ENCODE assay signal across 17 cellular contexts in the genomic region with DNA sequence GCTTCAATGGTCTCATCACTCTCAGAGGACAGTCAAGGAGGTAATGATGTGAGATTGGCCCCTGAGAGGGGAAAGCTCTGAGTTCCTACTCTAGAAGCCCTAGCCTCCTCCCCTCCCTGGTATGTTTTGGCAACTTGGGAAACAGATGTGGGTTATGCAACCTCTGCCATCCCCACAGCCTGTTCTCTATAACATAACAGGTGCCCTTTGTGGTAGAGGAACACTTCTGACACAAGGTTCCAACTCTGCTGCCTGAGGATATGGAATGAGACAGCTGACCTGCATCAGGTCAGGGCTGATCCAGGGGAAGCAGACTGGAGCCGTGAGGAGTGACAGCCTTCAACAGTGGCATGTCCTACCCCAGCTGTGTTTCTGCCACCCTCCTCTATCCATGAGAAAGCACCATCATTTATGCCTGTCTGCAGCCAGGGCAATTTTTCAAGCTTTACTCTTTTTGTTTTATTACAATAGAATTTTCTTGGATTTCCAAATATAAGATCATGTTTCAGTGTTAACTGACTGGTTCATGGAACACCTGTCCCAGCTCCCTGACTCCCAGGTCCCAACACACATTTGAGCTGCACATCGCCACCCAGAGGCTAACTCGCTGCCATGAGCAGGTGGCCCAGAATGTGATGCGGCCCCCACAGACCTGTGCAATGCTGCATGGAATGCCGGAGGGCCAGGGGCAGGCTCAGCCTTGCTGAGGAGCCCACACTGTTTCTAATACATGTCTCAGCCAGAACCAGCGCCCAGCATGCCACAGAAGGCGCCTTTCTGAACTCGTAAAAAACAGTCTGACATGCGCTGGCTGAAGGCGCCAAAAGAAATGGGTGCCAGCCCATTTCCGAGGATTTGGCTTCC.
DNase-seq lines count a peak whose midpoint lies in the region; ATAC-seq and TF ChIP-seq lines count a peak whose summit lies in the region.
"Had no signal": no experiment of that assay in that cellular context is flagged by ENCODE, and none has a peak within 500 bp of the region (broad histone marks: within the 10 kb centered on the region; RNA-seq: fewer than 3 reads in every experiment).

No MANE protein-coding gene starts in this region.

- peak; percentile 73 for ATAC-seq in foreskin keratinocyte
- ATAC-seq in GM21529 (IDR thresholded peaks at IDR 0.05; ENCODE audit: unreplicated experiment): no peak
- no peak for ATAC-seq in GM21723 (IDR thresholded peaks at IDR 0.05; ENCODE audit: unreplicated experiment)

- BruUV-seq in OCI-LY7 (replicated peaks; lab: Mats Ljungman, UMichigan): no TSS peak

- H3K4me1 ChIP-seq in OCI-LY7 (ENCODE audit: insufficient read depth, low read length, poor library complexity, severe bottlenecking) (peaks cover 25% of the 10 kb centered on the region), foreskin keratinocyte (peaks cover 10% of the 10 kb centered on the region)

- H3K27me3 ChIP-seq in foreskin keratinocyte: no peaks in the 10 kb centered on the region

- DNase-seq in NCI-H2171 treated with DMSO at 0.1 percent for 48 hours (lab: John Stamatoyannopoulos, UW) (peak; percentile 3), NCI-H2171 (lab: John Stamatoyannopoulos, UW) (no peak), OCI-LY7 (ENCODE audit: low spot score) (peak; percentile 32), foreskin keratinocyte (peak; percentile 75 to 78), retinal pigment epithelial cell (ENCODE audit: low read depth) (no peak), cerebellum (ENCODE audit: low spot score) (no peak)
- DNase-seq: activated B cell treated with CpG ODN at 0.5 μM for 24 hours; activated CD8-positive, alpha-beta memory T cell treated with anti-CD3 and anti-CD28 coated beads, Interleukin-2, amount 50 U/mL, for 4 hours; anterior cingulate cortex; CD4-positive, CD25-positive, alpha-beta regulatory T cell; cerebellar nuclear complex; NCI-H2029; NCI-H82; nephron progenitor cell; T-helper 1 cell had no signal

- TF ChIP-seq CTCF in OCI-LY7 (conservative IDR thresholded peaks at IDR 0.05; ENCODE audit: low read length): peak; percentile 74
- peak; percentile 75 for TF ChIP-seq CTCF in foreskin keratinocyte (conservative IDR thresholded peaks at IDR 0.05)
- peak; percentile 30 for TF ChIP-seq CTCF in retinal pigment epithelial cell (conservative IDR thresholded peaks at IDR 0.05; ENCODE audit: low read depth, low read length)

- H3K79me2 ChIP-seq in OCI-LY7 (ENCODE audit: insufficient read depth, low read depth, low read length): no peaks in the 10 kb centered on the region

- H3K9me3 ChIP-seq in OCI-LY7 (ENCODE audit: low read length): no peaks in the 10 kb centered on the region

- H3K9me2 ChIP-seq in OCI-LY7 (ENCODE audit: insufficient read depth, low read length): no peaks in the 10 kb centered on the region

- no peak overlapping the region for H2AFZ ChIP-seq in OCI-LY7 (ENCODE audit: low read length)

- H3K4me3 ChIP-seq in OCI-LY7 (ENCODE audit: low read depth, low read length, poor library complexity, severe bottlenecking) (no peak overlapping the region), retinal pigment epithelial cell (ENCODE audit: low read length) (no peak overlapping the region)

- intact Hi-C loops in OCI-LY7 (cut with micrococcal nuclease; ENCODE audit: unreplicated experiment): no loop called here

- H3K27ac ChIP-seq in OCI-LY7 (ENCODE audit: low read depth, low read length, poor library complexity, severe bottlenecking): no peak overlapping the region
- no peak overlapping the region for H3K27ac ChIP-seq in foreskin keratinocyte

- H4K20me1 ChIP-seq in OCI-LY7 (ENCODE audit: insufficient read depth, low read length): no peaks in the 10 kb centered on the region

- CTCF ChIA-PET in OCI-LY7 (lab: Charles Lee; ENCODE audit: unreplicated experiment): interaction anchor here (0.6 kb wide), 1 partner anchor 223 kb away, joined by 3 read pairs; no protein-coding TSS in a partner anchor

- H3K4me2 ChIP-seq in OCI-LY7 (ENCODE audit: low read length): no peak overlapping the region

- H3K36me3 ChIP-seq in OCI-LY7 (ENCODE audit: insufficient read depth, low read length): no peaks in the 10 kb centered on the region

- POLR2A ChIA-PET in OCI-LY7 (lab: Charles Lee): interaction anchor here (1.6 kb wide), 1 partner anchor 10 kb away, joined by 4 read pairs; no protein-coding TSS in a partner anchor

Comparison
In these comparisons a context has a peak if more than half of its experiments do, and no peak if none do; other contexts are left out.
1. DNase-seq: peak in NCI-H2171 treated with DMSO at 0.1 percent for 48 hours (single experiment), OCI-LY7 (single experiment) and foreskin keratinocyte (2 of 2); none in NCI-H2171 (single experiment), retinal pigment epithelial cell (single experiment) and cerebellum (single experiment).
2. Peak in every context shown above with its lines, with median percentiles within 50 percentile points of each other: CTCF ChIP-seq.